ENCODE assay signal across 25 cellular contexts in genomic region chr12:52419656-52420055, GRCh38. TPM values are rescaled to one million over a fixed set of nuclear protein-coding genes. Genes with fewer than 3 reads are reported as not detected.
"Had no signal": no experiment of that assay in that cellular context is flagged by ENCODE, and none has a peak within 500 bp of the region (broad histone marks: within the 10 kb centered on the region; RNA-seq: fewer than 3 reads in every experiment).

No MANE protein-coding gene starts in this region.

- H3K9me3 ChIP-seq: colonic mucosa, esophagus muscularis mucosa, heart right ventricle, neutrophil, tibial artery, uterus had no signal

- H3K9me3 Mint-ChIP-seq: activated B cell treated with CpG ODN at 0.5 μM for 24 hours; activated CD4-positive, alpha-beta T cell treated with anti-CD3 and anti-CD28 coated beads, Interleukin-2, amount 10 ng/mL, durations not matched to agents 7 days and 5 days; activated naive CD4-positive, alpha-beta T cell treated with anti-CD3 and anti-CD28 coated beads for 36 hours; activated naive CD8-positive, alpha-beta T cell treated with anti-CD3 and anti-CD28 coated beads, Interleukin-2, amount 50 U/mL, for 24 hours; activated T-helper 17 cell treated with anti-CD3 and anti-CD28 coated beads, Interleukin-2, amount 50 U/mL, for 72 hours; naive thymus-derived CD8-positive, alpha-beta T cell; T-helper 2 cell treated with Interferon-gamma antibody and Interleukin-4, amounts not matched to agents 5 μg/mL and 100 μg/mL, for 36 hours had no signal

- DNase-seq: activated B cell treated with CpG ODN at 0.5 μM for 24 hours; activated CD4-positive, alpha-beta T cell treated with anti-CD3 and anti-CD28 coated beads, Interleukin-2, amount 10 ng/mL, durations not matched to agents 7 days and 5 days; activated naive CD4-positive, alpha-beta T cell treated with anti-CD3 and anti-CD28 coated beads for 36 hours; activated naive CD8-positive, alpha-beta T cell treated with anti-CD3 and anti-CD28 coated beads, Interleukin-2, amount 50 U/mL, for 24 hours; colonic mucosa; heart right ventricle; stimulated activated CD4-positive, alpha-beta T cell treated with anti-CD3 and anti-CD28 coated beads, Interleukin-15, amount 100 ng/mL, for 24 hours; stimulated activated CD4-positive, alpha-beta T cell treated with anti-CD3 and anti-CD28 coated beads, Interleukin-4, amount 100 ng/mL, for 1 hour; stimulated activated naive CD4-positive, alpha-beta T cell; tibial artery; uterus had no signal

- H3K4me1 Mint-ChIP-seq: activated B cell treated with CpG ODN at 0.5 μM for 24 hours; activated CD4-positive, alpha-beta T cell treated with anti-CD3 and anti-CD28 coated beads, Interleukin-2, amount 10 ng/mL, durations not matched to agents 7 days and 5 days; activated T-helper 17 cell treated with anti-CD3 and anti-CD28 coated beads, Interleukin-2, amount 50 U/mL, for 72 hours had no signal

- H3K79me2 ChIP-seq: parathyroid adenoma had no signal

- H3K27ac ChIP-seq: cardiac muscle cell, colonic mucosa, esophagus muscularis mucosa, heart right ventricle, neutrophil, parathyroid adenoma, tibial artery, uterus had no signal

- H2AFZ ChIP-seq: parathyroid adenoma had no signal

- H3K4me3 ChIP-seq: cardiac muscle cell, colonic mucosa, esophagus muscularis mucosa, heart right ventricle, tibial artery, uterus had no signal

- H3K27me3 ChIP-seq: colonic mucosa, esophagus muscularis mucosa, tibial artery, uterus had no signal

- H3K9ac ChIP-seq: parathyroid adenoma had no signal

- H3K36me3 ChIP-seq: cardiac muscle cell, colonic mucosa, esophagus muscularis mucosa, heart right ventricle, neutrophil, tibial artery, uterus had no signal

- H3K36me3 Mint-ChIP-seq: naive thymus-derived CD8-positive, alpha-beta T cell had no signal

- H3K27ac Mint-ChIP-seq: activated B cell treated with CpG ODN at 0.5 μM for 24 hours; activated CD4-positive, alpha-beta T cell treated with anti-CD3 and anti-CD28 coated beads, Interleukin-2, amount 10 ng/mL, durations not matched to agents 7 days and 5 days; activated naive CD4-positive, alpha-beta T cell treated with anti-CD3 and anti-CD28 coated beads for 36 hours; activated naive CD8-positive, alpha-beta T cell treated with anti-CD3 and anti-CD28 coated beads, Interleukin-2, amount 50 U/mL, for 24 hours; activated T-helper 17 cell treated with anti-CD3 and anti-CD28 coated beads, Interleukin-2, amount 50 U/mL, for 72 hours; T-helper 2 cell treated with Interferon-gamma antibody and Interleukin-4, amounts not matched to agents 5 μg/mL and 100 μg/mL, for 36 hours had no signal

- FAIRE-seq: frontal cortex, islet of Langerhans had no signal

- H3K4me1 ChIP-seq: colonic mucosa, parathyroid adenoma had no signal

- H3K4me3 Mint-ChIP-seq: activated B cell treated with CpG ODN at 0.5 μM for 24 hours; activated CD4-positive, alpha-beta T cell treated with anti-CD3 and anti-CD28 coated beads, Interleukin-2, amount 10 ng/mL, durations not matched to agents 7 days and 5 days; activated naive CD4-positive, alpha-beta T cell treated with anti-CD3 and anti-CD28 coated beads for 36 hours; activated naive CD8-positive, alpha-beta T cell treated with anti-CD3 and anti-CD28 coated beads, Interleukin-2, amount 50 U/mL, for 24 hours; activated T-helper 17 cell treated with anti-CD3 and anti-CD28 coated beads, Interleukin-2, amount 50 U/mL, for 72 hours; naive thymus-derived CD8-positive, alpha-beta T cell; T-helper 2 cell treated with Interferon-gamma antibody and Interleukin-4, amounts not matched to agents 5 μg/mL and 100 μg/mL, for 36 hours had no signal

RNA-seq across cellular contexts. Expression of gene KRT82, which starts 13.5 kb away (rescaled TPM):
- total RNA-seq: activated B cell treated with CpG ODN at 0.5 μM for 24 hours; activated CD4-positive, alpha-beta T cell treated with anti-CD3 and anti-CD28 coated beads, Interleukin-2, amount 10 ng/mL, durations not matched to agents 7 days and 5 days; activated naive CD4-positive, alpha-beta T cell treated with anti-CD3 and anti-CD28 coated beads for 36 hours; activated T-helper 17 cell treated with anti-CD3 and anti-CD28 coated beads, Interleukin-2, amount 50 U/mL, for 72 hours; cardiac muscle cell; colonic mucosa; esophagus muscularis mucosa; frontal cortex; heart right ventricle; left lobe of liver; lung microvascular endothelial cell; mononuclear cell; naive thymus-derived CD8-positive, alpha-beta T cell; skeletal muscle tissue; subcutaneous adipose tissue; uterus had no signal
- polyA plus RNA-seq: cardiac muscle cell; heart right ventricle; naive thymus-derived CD8-positive, alpha-beta T cell had no signal

RNA-seq across cellular contexts. Expression of gene KRT75, which starts 14.5 kb away (rescaled TPM):
- total RNA-seq: activated B cell treated with CpG ODN at 0.5 μM for 24 hours; activated CD4-positive, alpha-beta T cell treated with anti-CD3 and anti-CD28 coated beads, Interleukin-2, amount 10 ng/mL, durations not matched to agents 7 days and 5 days; activated naive CD4-positive, alpha-beta T cell treated with anti-CD3 and anti-CD28 coated beads for 36 hours; activated T-helper 17 cell treated with anti-CD3 and anti-CD28 coated beads, Interleukin-2, amount 50 U/mL, for 72 hours; cardiac muscle cell; esophagus muscularis mucosa; frontal cortex; heart right ventricle; left lobe of liver; lung microvascular endothelial cell; mononuclear cell; naive thymus-derived CD8-positive, alpha-beta T cell; skeletal muscle tissue; subcutaneous adipose tissue; uterus had no signal
- polyA plus RNA-seq: cardiac muscle cell; heart right ventricle; naive thymus-derived CD8-positive, alpha-beta T cell had no signal

RNA-seq across cellular contexts. Expression of gene KRT6B, which starts 32.3 kb away (rescaled TPM):
- total RNA-seq: activated B cell treated with CpG ODN at 0.5 μM for 24 hours; activated CD4-positive, alpha-beta T cell treated with anti-CD3 and anti-CD28 coated beads, Interleukin-2, amount 10 ng/mL, durations not matched to agents 7 days and 5 days; activated naive CD4-positive, alpha-beta T cell treated with anti-CD3 and anti-CD28 coated beads for 36 hours; activated T-helper 17 cell treated with anti-CD3 and anti-CD28 coated beads, Interleukin-2, amount 50 U/mL, for 72 hours; cardiac muscle cell; esophagus muscularis mucosa; frontal cortex; heart right ventricle; left lobe of liver; lung microvascular endothelial cell; mononuclear cell; naive thymus-derived CD8-positive, alpha-beta T cell; skeletal muscle tissue; subcutaneous adipose tissue; uterus had no signal
- polyA plus RNA-seq: naive thymus-derived CD8-positive, alpha-beta T cell had no signal

RNA-seq across cellular contexts. Expression of gene KRT84, which starts 34.2 kb away (rescaled TPM):
- total RNA-seq: activated B cell treated with CpG ODN at 0.5 μM for 24 hours; activated CD4-positive, alpha-beta T cell treated with anti-CD3 and anti-CD28 coated beads, Interleukin-2, amount 10 ng/mL, durations not matched to agents 7 days and 5 days; activated naive CD4-positive, alpha-beta T cell treated with anti-CD3 and anti-CD28 coated beads for 36 hours; activated T-helper 17 cell treated with anti-CD3 and anti-CD28 coated beads, Interleukin-2, amount 50 U/mL, for 72 hours; cardiac muscle cell; colonic mucosa; esophagus muscularis mucosa; frontal cortex; heart right ventricle; left lobe of liver; lung microvascular endothelial cell; mononuclear cell; naive thymus-derived CD8-positive, alpha-beta T cell; skeletal muscle tissue; subcutaneous adipose tissue had no signal
- polyA plus RNA-seq: cardiac muscle cell; heart right ventricle; naive thymus-derived CD8-positive, alpha-beta T cell had no signal

RNA-seq across cellular contexts. Expression of gene KRT85, which starts 52.4 kb away (rescaled TPM):
- total RNA-seq: activated B cell treated with CpG ODN at 0.5 μM for 24 hours; activated CD4-positive, alpha-beta T cell treated with anti-CD3 and anti-CD28 coated beads, Interleukin-2, amount 10 ng/mL, durations not matched to agents 7 days and 5 days; activated naive CD4-positive, alpha-beta T cell treated with anti-CD3 and anti-CD28 coated beads for 36 hours; activated T-helper 17 cell treated with anti-CD3 and anti-CD28 coated beads, Interleukin-2, amount 50 U/mL, for 72 hours; colonic mucosa; esophagus muscularis mucosa; frontal cortex; heart right ventricle; left lobe of liver; lung microvascular endothelial cell; mononuclear cell; naive thymus-derived CD8-positive, alpha-beta T cell; subcutaneous adipose tissue had no signal
- polyA plus RNA-seq: cardiac muscle cell; heart right ventricle; naive thymus-derived CD8-positive, alpha-beta T cell had no signal
